Comparison of ENCODE assay signal across 10 cellular contexts in genomic region chr17:59804910-59805381, GRCh38.
DNase-seq lines count a peak whose midpoint lies in the region; TF ChIP-seq lines count a peak whose summit lies in the region.
"Had no signal": no experiment of that assay in that cellular context is flagged by ENCODE, and none has a peak within 500 bp of the region (broad histone marks: within the 10 kb centered on the region; RNA-seq: fewer than 3 reads in every experiment).

No MANE protein-coding gene starts in this region.

- no peaks in the 10 kb centered on the region for H3K9me2 ChIP-seq in GM23248 (ENCODE audit: insufficient read depth)

- H3K27me3 ChIP-seq in GM23248 (replicated peaks; ENCODE audit: insufficient read depth): no peaks in the 10 kb centered on the region
- H3K27me3 ChIP-seq in smooth muscle cell (ENCODE audit: low read depth): no peaks in the 10 kb centered on the region
- H3K27me3 ChIP-seq: cardiac muscle cell had no signal

- H3K36me3 ChIP-seq in GM23248 (ENCODE audit: low read depth) (no peaks in the 10 kb centered on the region), smooth muscle cell (ENCODE audit: low read depth) (no peaks in the 10 kb centered on the region)

- H3K27ac ChIP-seq in GM23248 (peak overlapping the region; percentile 91), smooth muscle cell (ENCODE audit: low read depth) (peak overlapping the region; percentile 90)
- H3K27ac ChIP-seq: cardiac muscle cell, VCaP had no signal

- in situ Hi-C loops in GM23248 (cut with MboI): no loop called here
- in situ Hi-C loops in GM13977 (cut with MboI; ENCODE audit: low pct_unique_long_range_greater_than_20kb, low sequenced_read_pairs, unreplicated experiment): no loop called here

- H3K4me1 ChIP-seq in GM23248 (ENCODE audit: insufficient read depth) (peaks cover 62% of the 10 kb centered on the region), smooth muscle cell (ENCODE audit: low read depth) (peaks cover 24% of the 10 kb centered on the region)

- H2AFZ ChIP-seq in GM23248 (peak overlapping the region; percentile 68), smooth muscle cell (ENCODE audit: low read depth) (peak overlapping the region; percentile 19)

- peak overlapping the region; percentile 99 for H3K4me2 ChIP-seq in GM23248 (ENCODE audit: unreplicated experiment)
- peak overlapping the region; percentile 87 for H3K4me2 ChIP-seq in smooth muscle cell

- DNase-seq in GM23248: peak; percentile 53
- DNase-seq in RPMI7951 (ENCODE audit: low read depth): peak; percentile 61
- peak; percentile 68 for DNase-seq in fibroblast of peridontal ligament (ENCODE audit: extremely low read depth)
- DNase-seq in smooth muscle cell (lab: John Stamatoyannopoulos, UW; ENCODE audit: unreplicated experiment): no peak
- no peak for DNase-seq in GM13977 (ENCODE audit: low spot score)
- DNase-seq in D341Med (ENCODE audit: low spot score): no peak
- no peak for DNase-seq in KG1 (lab: John Stamatoyannopoulos, UW)
- no peak for DNase-seq in HuH-7 (ENCODE audit: low spot score)

- H3K4me3 ChIP-seq in GM23248 (peak overlapping the region; percentile 65), smooth muscle cell (peak overlapping the region; percentile 46)
- H3K4me3 ChIP-seq: cardiac muscle cell had no signal

- H3F3A ChIP-seq in GM23248 (ENCODE audit: insufficient read depth) (peaks cover 28% of the 10 kb centered on the region), smooth muscle cell (ENCODE audit: low read depth) (peaks cover 16% of the 10 kb centered on the region)

- H4K20me1 ChIP-seq in GM23248 (ENCODE audit: insufficient read depth) (no peaks in the 10 kb centered on the region), smooth muscle cell (ENCODE audit: low read depth) (no peaks in the 10 kb centered on the region)

- WGBS in GM23248 (ENCODE audit: low coverage in 1 of 2, low lambda C conversion rate in 2 of 2, missing lambda C conversion rate in 2 of 2), 2 experiments: 7% methylated on average over 6 of the region's 6 CpGs
- WGBS in smooth muscle cell (ENCODE audit: low lambda C conversion rate): 20% methylated on average over 6 of the region's 6 CpGs

- H3K9me3 ChIP-seq in GM23248 (ENCODE audit: low read depth): no peaks in the 10 kb centered on the region
- H3K9me3 ChIP-seq in smooth muscle cell (replicated peaks; ENCODE audit: low read depth): no peaks in the 10 kb centered on the region

- H3K9ac ChIP-seq in GM23248: peak overlapping the region; percentile 91
- H3K9ac ChIP-seq in smooth muscle cell (ENCODE audit: low read depth): peak overlapping the region; percentile 77

- H3K79me2 ChIP-seq in GM23248 (ENCODE audit: insufficient read depth): peaks cover 50% of the 10 kb centered on the region
- H3K79me2 ChIP-seq in smooth muscle cell (ENCODE audit: low read depth): peaks cover 50% of the 10 kb centered on the region

- TF ChIP-seq CTCF in smooth muscle cell (IDR thresholded peaks at IDR 0.05; ENCODE audit: borderline replicate concordance, insufficient read depth, poor library complexity, severe bottlenecking): no peak
- no peak for TF ChIP-seq CTCF in GM13977 (IDR thresholded peaks at IDR 0.05; ENCODE audit: extremely low read depth, insufficient read depth, missing control alignments)

Comparison
In these comparisons a context has a peak if more than half of its experiments do, and no peak if none do; other contexts are left out.
1. DNase-seq: peak in GM23248 (single experiment), RPMI7951 (single experiment) and fibroblast of peridontal ligament (single experiment); none in smooth muscle cell (single experiment), GM13977 (single experiment), D341Med (single experiment), KG1 (single experiment) and HuH-7 (single experiment).